In genomic region chr13:20127563-20128458, GRCh38 we compare ENCODE assay signal across 8 cellular contexts. TPM values are rescaled to one million over a fixed set of nuclear protein-coding genes. Genes with fewer than 3 reads are reported as not detected.
DNase-seq lines count a peak whose midpoint lies in the region; ATAC-seq and TF ChIP-seq lines count a peak whose summit lies in the region.

No MANE protein-coding gene starts in this region.

- peaks cover 0 to 20% (median 0%) of the 10 kb centered on the region in 4 donors for H3K27me3 ChIP-seq in esophagus muscularis mucosa

- 0% methylated on average over 6 of the region's 82 CpGs for WGBS in esophagus muscularis mucosa

- DNase-seq in EH (ENCODE audit: low read depth) (peak; percentile 52), NCI-H1930 (lab: John Stamatoyannopoulos, UW) (peak; percentile 64 to 81), esophagus muscularis mucosa (ENCODE audit: extremely low spot score) (no peak), midbrain (lab: John Stamatoyannopoulos, UW) (peak; percentile 65), superior temporal gyrus (ENCODE audit: extremely low spot score) (peak; percentile 61), NCI-H2107 treated with DMSO at 0.1 percent for 48 hours (lab: John Stamatoyannopoulos, UW; ENCODE audit: unreplicated experiment) (no peak)
- peak; percentile 43 for DNase-seq in activated CD8-positive, alpha-beta memory T cell treated with anti-CD3 and anti-CD28 coated beads, Interleukin-2, amount 50 U/mL, for 4 hours

- peak; percentile 77 for ATAC-seq in GM21786 (IDR thresholded peaks at IDR 0.05; ENCODE audit: unreplicated experiment)

- H3K9me3 ChIP-seq in esophagus muscularis mucosa = no peaks in the 10 kb centered on the region

- no peak for TF ChIP-seq EP300 in esophagus muscularis mucosa (IDR thresholded peaks at IDR 0.05)

- H3K4me1 ChIP-seq in esophagus muscularis mucosa = peaks cover 25 to 42% (median 40%) of the 10 kb centered on the region in 4 donors

- peak; percentile 49 to 61 (median 54) for TF ChIP-seq CTCF in esophagus muscularis mucosa (IDR thresholded peaks at IDR 0.05)

- H3K27ac ChIP-seq in esophagus muscularis mucosa (replicated peaks in 1 of 4) = peak overlapping the region; percentile 83 to 89 (median 86)

- peak overlapping the region; percentile 63 to 75 (median 66) for H3K4me3 ChIP-seq in esophagus muscularis mucosa

- H3K36me3 ChIP-seq in esophagus muscularis mucosa = no peaks in the 10 kb centered on the region

- intact Hi-C loops in esophagus muscularis mucosa (cut with DNase I) = no loop called here

- no peak for TF ChIP-seq POLR2A in esophagus muscularis mucosa (IDR thresholded peaks at IDR 0.05; ENCODE audit: low read depth)

RNA-seq across cellular contexts. Expression of gene GJA3, which starts 33.0 kb away (rescaled TPM):
- not detected for total RNA-seq in esophagus muscularis mucosa

Comparison
In these comparisons a context has a peak if more than half of its experiments do, and no peak if none do; other contexts are left out.
1. DNase-seq: peak in EH (single experiment), NCI-H1930 (2 of 2), activated CD8-positive, alpha-beta memory T cell treated with anti-CD3 and anti-CD28 coated beads, Interleukin-2, amount 50 U/mL, for 4 hours (single experiment), midbrain (single experiment) and superior temporal gyrus (single experiment); none in esophagus muscularis mucosa (single experiment) and NCI-H2107 treated with DMSO at 0.1 percent for 48 hours (single experiment).